In genomic region chr7:101798173-101798572, GRCh38 we compare ENCODE assay signal across 7 cellular contexts. TPM values are rescaled to one million over a fixed set of nuclear protein-coding genes. Genes with fewer than 3 reads are reported as not detected.
DNase-seq lines count a peak whose midpoint lies in the region; ATAC-seq, FAIRE-seq and TF ChIP-seq lines count a peak whose summit lies in the region.
"Not testable (repeated sequence)": the region's sequence is repeated elsewhere in the genome, so short reads cannot be mapped to it uniquely, and the experiment has no call there.

No MANE protein-coding gene starts in this region.

- H3K27ac ChIP-seq in OCI-LY1 (ENCODE audit: low read depth, low read length, poor library complexity, severe bottlenecking): peak overlapping the region; percentile 98
- not testable (repeated sequence) for H3K27ac ChIP-seq in upper lobe of right lung

- H3K4me2 ChIP-seq in OCI-LY1 (ENCODE audit: low read length): not testable (repeated sequence)

- not testable (repeated sequence) for TF ChIP-seq POLR2A in GM12891 (IDR thresholded peaks at IDR 0.05; ENCODE audit: low read depth, low read length)

- DNase-seq in Caki2 (ENCODE audit: low read depth) (peak; percentile 76), islet precursor cell (peak; percentile 20), posterior vena cava (ENCODE audit: low spot score) (peak; percentile 38), upper lobe of right lung (peak; percentile 21)
- not testable (repeated sequence) for DNase-seq in GM12891 (ENCODE audit: insufficient read length, low spot score)
- peak; percentile 19 for DNase-seq in activated effector memory CD4-positive, alpha-beta T cell treated with anti-CD3 and anti-CD28 coated beads, Interleukin-2, amount 50 U/mL, for 16 hours

- H3K9me2 ChIP-seq in OCI-LY1 (ENCODE audit: low read depth, low read length): not testable (repeated sequence)

- H3K27me3 ChIP-seq in OCI-LY1 (ENCODE audit: insufficient read depth, low read length); upper lobe of right lung: not testable (repeated sequence)

- intact Hi-C loops in posterior vena cava (cut with DNase I); upper lobe of right lung (cut with DNase I): not testable (repeated sequence)

- in situ Hi-C loops in Caki2 (cut with HindIII; ENCODE audit: low pct_unique_long_range_greater_than_20kb, low sequenced_read_pairs): not testable (repeated sequence)

- FAIRE-seq in GM12891 (lab: Jason Lieb, UNC): not testable (repeated sequence)

- not testable (repeated sequence) for H2AFZ ChIP-seq in OCI-LY1 (ENCODE audit: low read length)

- H3K4me1 ChIP-seq in OCI-LY1 (ENCODE audit: insufficient read depth, low read length, severe bottlenecking): peaks cover 67% of the 10 kb centered on the region
- not testable (repeated sequence) for H3K4me1 ChIP-seq in upper lobe of right lung

- H3K79me2 ChIP-seq in OCI-LY1 (ENCODE audit: insufficient read depth, low read length): not testable (repeated sequence)

- ATAC-seq in upper lobe of right lung: not testable (repeated sequence)

- H3K4me3 ChIP-seq in OCI-LY1 (ENCODE audit: low read depth, low read length, poor library complexity, severe bottlenecking); upper lobe of right lung: not testable (repeated sequence)

- H3K9ac ChIP-seq in OCI-LY1 (ENCODE audit: low read length): not testable (repeated sequence)

- H3K36me3 ChIP-seq in OCI-LY1 (ENCODE audit: insufficient read depth, low read length); upper lobe of right lung: not testable (repeated sequence)

- H4K20me1 ChIP-seq in OCI-LY1 (ENCODE audit: insufficient read depth, low read length): not testable (repeated sequence)

- not testable (repeated sequence) for TF ChIP-seq CTCF in OCI-LY1 (IDR thresholded peaks at IDR 0.05; ENCODE audit: low read length); upper lobe of right lung (IDR thresholded peaks at IDR 0.05)

- not testable (repeated sequence) for H3K9me3 ChIP-seq in OCI-LY1 (ENCODE audit: low read length); upper lobe of right lung

- H3F3A ChIP-seq in OCI-LY1 (ENCODE audit: insufficient read depth, low read length): not testable (repeated sequence)

TF ChIP-seq in GM12891, 5 proteins besides CTCF, POLR2A, EP300 and RAD21:
- peak; percentile 11 for TF ChIP-seq PAX5 (IDR thresholded peaks at IDR 0.05; ENCODE audit: insufficient read depth, low read length, severe bottlenecking)

RNA-seq across cellular contexts. Expression of gene CUX1, which starts 19.3 kb away (rescaled TPM):
- 37.4 and 38.8 TPM in 2 replicates for total RNA-seq in Caki2 (2014; rRNA removed; shearing (Covaris generic); ENCODE audit: low replicate concordance)
- polyA plus RNA-seq in GM12891 (2012; ENCODE audit: low read depth, missing spikeins): 17.8 TPM
- total RNA-seq in posterior vena cava (100 to 1,000 TPM in 1 of 2 donors, 10 to 100 TPM in 1; 87.6 to 120 TPM), upper lobe of right lung (132 TPM)
